ENCODE assay signal across 14 cellular contexts in the genomic region with DNA sequence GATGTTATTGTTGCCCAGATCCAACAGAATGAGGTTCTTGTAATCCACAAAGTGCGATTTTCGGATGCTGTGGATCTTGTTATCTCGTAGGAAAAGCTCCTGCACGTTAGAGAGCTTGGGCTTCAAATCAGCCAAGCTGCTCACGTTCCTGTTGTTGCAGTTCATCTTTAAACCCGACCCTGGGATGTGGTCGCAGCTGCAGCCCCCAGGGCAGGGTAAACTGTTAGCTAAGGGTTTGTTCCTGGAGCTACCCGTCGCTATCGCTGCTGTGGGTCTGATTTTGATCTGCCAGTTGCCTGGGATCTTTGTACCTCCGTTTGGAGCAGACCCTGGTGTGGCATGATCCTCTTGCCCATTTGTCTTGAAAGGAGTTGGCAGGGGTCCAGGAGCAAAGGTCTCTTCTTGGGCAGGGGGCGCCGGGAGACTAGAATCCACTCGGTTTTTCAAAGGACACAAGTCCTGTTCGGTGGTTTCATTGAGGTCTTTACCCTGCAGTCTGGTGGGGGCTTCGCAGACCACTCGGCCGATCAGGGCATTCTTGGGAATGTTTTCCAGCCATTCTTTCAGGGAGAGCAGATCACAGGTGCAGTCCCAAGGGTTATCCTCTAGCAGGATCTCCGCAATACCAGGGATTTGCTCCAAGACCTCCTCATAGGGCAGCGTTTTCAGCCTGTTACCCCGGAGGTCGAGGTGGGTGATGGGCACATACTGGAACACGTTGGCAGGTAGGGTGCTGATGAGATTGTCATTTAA. TPM values are rescaled to one million over a fixed set of nuclear protein-coding genes. Genes with fewer than 3 reads are reported as not detected.
A peak's percentile ranks its signal among the peaks of the same experiment; 100 is the strongest.
DNase-seq lines count a peak whose midpoint lies in the region; ATAC-seq and TF ChIP-seq lines count a peak whose summit lies in the region.
"Had no signal": no experiment of that assay in that cellular context is flagged by ENCODE, and none has a peak within 500 bp of the region (broad histone marks: within the 10 kb centered on the region; RNA-seq: fewer than 3 reads in every experiment).

No MANE protein-coding gene starts in this region.

- H3K27me3 ChIP-seq in ascending aorta (peaks cover 5% of the 10 kb centered on the region), iPS-18a (ENCODE audit: control insufficient read depth, insufficient read depth, low read length) (peaks cover 77% of the 10 kb centered on the region), PC-3 (ENCODE audit: low read length) (no peaks in the 10 kb centered on the region)

- no peaks in the 10 kb centered on the region for H4K20me1 ChIP-seq in PC-3 (ENCODE audit: low read length)

- in situ Hi-C loops in G401 (cut with HindIII; ENCODE audit: low sequenced_read_pairs): no loop called here

- peak; percentile 17 for DNase-seq in G401 (ENCODE audit: low spot score)
- DNase-seq in ascending aorta (ENCODE audit: low spot score in 2 of 2): no peak
- no peak for DNase-seq in retinal pigment epithelial cell (ENCODE audit: low read depth)
- DNase-seq in cortex of kidney (lab: John Stamatoyannopoulos, UW): no peak
- DNase-seq in GOT3 (lab: John Stamatoyannopoulos, UW): no peak
- no peak for DNase-seq in PC-3
- DNase-seq in SW 1271 (lab: John Stamatoyannopoulos, UW): no peak
- DNase-seq: activated CD4-positive, CD25-positive, alpha-beta regulatory T cell; activated CD8-positive, alpha-beta memory T cell treated with anti-CD3 and anti-CD28 coated beads, Interleukin-2, amount 50 U/mL, for 48 hours; kidney; NCI-H2171 treated with DMSO at 0.1 percent for 48 hours; stimulated activated naive CD8-positive, alpha-beta T cell treated with anti-CD3 and anti-CD28 coated beads, Interleukin-15, Interleukin-2, amounts not matched to agents 100 U/mL and 50 U/mL, for 24 hours had no signal

- no peak overlapping the region for H3K4me2 ChIP-seq in PC-3 (ENCODE audit: low read length)

- no TSS peak for BruUV-seq in PC-3 (replicated peaks; lab: Mats Ljungman, UMichigan)

- no peaks in the 10 kb centered on the region for H3K9me3 ChIP-seq in ascending aorta
- no peaks in the 10 kb centered on the region for H3K9me3 ChIP-seq in iPS-18a (ENCODE audit: control insufficient read depth, low read depth, low read length)
- H3K9me3 ChIP-seq in PC-3 (ENCODE audit: low read length): no peaks in the 10 kb centered on the region

- no peak overlapping the region for H3K9ac ChIP-seq in iPS-18a (ENCODE audit: low read length)
- no peak overlapping the region for H3K9ac ChIP-seq in PC-3 (ENCODE audit: low read length)

- CTCF ChIA-PET in PC-3 (lab: Charles Lee): no interaction called here

- no peak for TF ChIP-seq CTCF in ascending aorta (IDR thresholded peaks at IDR 0.05)
- TF ChIP-seq CTCF in retinal pigment epithelial cell (conservative IDR thresholded peaks at IDR 0.05; ENCODE audit: low read depth, low read length): no peak
- TF ChIP-seq CTCF in PC-3 (conservative IDR thresholded peaks at IDR 0.05; ENCODE audit: low read depth, low read length): no peak

- H3K4me3 ChIP-seq in ascending aorta (peak overlapping the region; percentile 28 to 54), iPS-18a (ENCODE audit: low read length) (peak overlapping the region; percentile 89), retinal pigment epithelial cell (ENCODE audit: low read length) (peak overlapping the region; percentile 55), PC-3 (ENCODE audit: low read length) (no peak overlapping the region)

- no peaks in the 10 kb centered on the region for H3F3A ChIP-seq in PC-3 (ENCODE audit: low read length, unreplicated experiment)

- POLR2A ChIA-PET in PC-3 (lab: Charles Lee; ENCODE audit: unreplicated experiment): no interaction called here

- no peak overlapping the region for H2AFZ ChIP-seq in PC-3 (ENCODE audit: low read length)

- no peaks in the 10 kb centered on the region for H3K79me2 ChIP-seq in PC-3 (ENCODE audit: low read length)

- H3K9me2 ChIP-seq in PC-3 (replicated peaks; ENCODE audit: low read length): no peaks in the 10 kb centered on the region

- intact Hi-C loops in ascending aorta (cut with DNase I) (no loop called here), PC-3 (cut with micrococcal nuclease) (no loop called here)

- H3K36me3 ChIP-seq in ascending aorta (no peaks in the 10 kb centered on the region), iPS-18a (ENCODE audit: control insufficient read depth, low read depth, low read length) (no peaks in the 10 kb centered on the region), PC-3 (ENCODE audit: low read depth, low read length) (no peaks in the 10 kb centered on the region)

- ATAC-seq in PC-3: no peak
- ATAC-seq: activated naive CD4-positive, alpha-beta T cell treated with anti-CD3 and anti-CD28 coated beads, Interleukin-2, amount 50 U/mL, for 72 hours had no signal

- H3K27ac ChIP-seq in ascending aorta: no peak overlapping the region
- no peak overlapping the region for H3K27ac ChIP-seq in iPS-18a (ENCODE audit: low read length)
- H3K27ac ChIP-seq in PC-3 (ENCODE audit: low read length): no peak overlapping the region

- H3K4me1 ChIP-seq in ascending aorta: no peaks in the 10 kb centered on the region
- H3K4me1 ChIP-seq in iPS-18a (ENCODE audit: control insufficient read depth, low read depth, low read length): peaks cover 45% of the 10 kb centered on the region
- no peaks in the 10 kb centered on the region for H3K4me1 ChIP-seq in PC-3 (ENCODE audit: insufficient read depth, low read length)

RNA-seq across cellular contexts. Expression of gene SLITRK1, which starts 1.8 kb away (rescaled TPM):
- not detected in 2 replicates for total RNA-seq in G401 (2014; rRNA removed; shearing (Covaris generic))
- total RNA-seq in ascending aorta (not detected), PC-3 (2014; rRNA removed) (not detected in 2 replicates)
- total RNA-seq: activated naive CD4-positive, alpha-beta T cell treated with anti-CD3 and anti-CD28 coated beads, Interleukin-2, amount 50 U/mL, for 72 hours; kidney had no signal
